ENCODE assay signal across 6 cellular contexts in genomic region chr1:1434131-1434811, GRCh38.
A peak's percentile ranks its signal among the peaks of the same experiment; 100 is the strongest.
DNase-seq lines count a peak whose midpoint lies in the region; ATAC-seq and TF ChIP-seq lines count a peak whose summit lies in the region.

No MANE protein-coding gene starts in this region.

- peaks cover 10 to 87% of the 10 kb centered on the region in 2 donors for H3K4me1 ChIP-seq in muscle layer of duodenum (ENCODE audit: control insufficient read depth in 1 of 2, insufficient read depth in 2 of 2, low read length in 2 of 2)

- peaks cover 3% of the 10 kb centered on the region for H3K27me3 ChIP-seq in muscle layer of duodenum (ENCODE audit: low read depth, low read length)

- peak; percentile 78 for DNase-seq in GDM1 (lab: John Stamatoyannopoulos, UW)
- peak; percentile 56 for DNase-seq in astrocyte of the spinal cord (ENCODE audit: low read depth, low spot score)
- DNase-seq in activated gamma-delta T cell treated with Interleukin-2 at 50 U/mL for 16 hours = no peak

- ATAC-seq in GM18909 (IDR thresholded peaks at IDR 0.05; ENCODE audit: poor library complexity, unreplicated experiment) = no peak
- no peak for ATAC-seq in GM19452 (IDR thresholded peaks at IDR 0.05; ENCODE audit: unreplicated experiment)

- peak overlapping the region; percentile 84 for H3K27ac ChIP-seq in muscle layer of duodenum (ENCODE audit: low read length)

- H3K36me3 ChIP-seq in muscle layer of duodenum (ENCODE audit: control insufficient read depth in 1 of 2, insufficient read depth in 2 of 2, low read length in 2 of 2) = peaks cover 0 to 6% of the 10 kb centered on the region in 2 donors

- peak; percentile 1 for TF ChIP-seq CTCF in astrocyte of the spinal cord (IDR thresholded peaks at IDR 0.05; ENCODE audit: low read depth, low read length)

- no peak overlapping the region for H3K4me3 ChIP-seq in astrocyte of the spinal cord (ENCODE audit: low read depth, low read length)
- H3K4me3 ChIP-seq in muscle layer of duodenum (ENCODE audit: low read depth in 1 of 2, low read length in 2 of 2) = peak overlapping the region; percentile 2 to 60

- H3K9me3 ChIP-seq in muscle layer of duodenum (ENCODE audit: control insufficient read depth in 1 of 2, low read length in 2 of 2) = no peaks in the 10 kb centered on the region

- in situ Hi-C loops in astrocyte of the spinal cord (cut with HindIII; ENCODE audit: low sequenced_read_pairs) = no loop called here
